Comparison of ENCODE assay signal across 20 cellular contexts in genomic region chr3:16506884-16507409, GRCh38. TPM values are rescaled to one million over a fixed set of nuclear protein-coding genes. Genes with fewer than 3 reads are reported as not detected.
DNase-seq lines count a peak whose midpoint lies in the region; ATAC-seq, FAIRE-seq and TF ChIP-seq lines count a peak whose summit lies in the region.
"Had no signal": no experiment of that assay in that cellular context is flagged by ENCODE, and none has a peak within 500 bp of the region (broad histone marks: within the 10 kb centered on the region; RNA-seq: fewer than 3 reads in every experiment).

No MANE protein-coding gene starts in this region.

- no peaks in the 10 kb centered on the region for H3K27me3 Mint-ChIP-seq in activated T-cell treated with anti-CD3 and anti-CD28 coated beads, Interleukin-2, amount 50 U/mL, for 72 hours (ENCODE audit: low read depth)
- no peaks in the 10 kb centered on the region for H3K27me3 Mint-ChIP-seq in activated B cell treated with CpG ODN at 0.5 μM for 24 hours
- H3K27me3 Mint-ChIP-seq: CD8-positive, alpha-beta memory T cell had no signal

- in situ Hi-C loops in GM23248 (cut with MboI), result no loop called here

- no peak overlapping the region for H3K4me2 ChIP-seq in GM23248 (ENCODE audit: unreplicated experiment)
- H3K4me2 ChIP-seq: GM23338 had no signal

- no peak overlapping the region for H3K9ac ChIP-seq in GM23248

- H3K4me3 ChIP-seq in GM23248, result no peak overlapping the region
- H3K4me3 ChIP-seq: GM23338 had no signal

- H3K4me1 Mint-ChIP-seq in activated T-cell treated with anti-CD3 and anti-CD28 coated beads, Interleukin-2, amount 50 U/mL, for 72 hours (ENCODE audit: low read depth), result peaks cover 87% of the 10 kb centered on the region
- H3K4me1 Mint-ChIP-seq in activated B cell treated with CpG ODN at 0.5 μM for 24 hours, result peaks cover 97% of the 10 kb centered on the region

- POLR2A ChIA-PET in activated B cell treated with CpG ODN at 0.5 μM for 24 hours (lab: Charles Lee), result interaction anchor here (1.0 to 8.2 kb wide), 5 partner anchors 8 to 76 kb away, joined by 4 to 135 read pairs (median 7); no protein-coding TSS in a partner anchor

- DNase-seq in activated T-cell treated with anti-CD3 and anti-CD28 coated beads, Interleukin-2, amount 50 U/mL, for 72 hours, result no peak
- no peak for DNase-seq in activated T-cell treated with anti-CD3 and anti-CD28 coated beads, Interleukin-2, amount 50 U/mL, for 1 hour
- no peak for DNase-seq in GM19239 (ENCODE audit: insufficient read length, low spot score)
- no peak for DNase-seq in activated B cell treated with CpG ODN at 0.5 μM for 24 hours
- peak; percentile 64 for DNase-seq in renal cortical epithelial cell (ENCODE audit: low read depth)
- no peak for DNase-seq in D721Med (ENCODE audit: insufficient read length, low spot score)
- DNase-seq in GM23248, result no peak
- DNase-seq in DMS53 (lab: John Stamatoyannopoulos, UW), result no peak
- DNase-seq: BE2C; CD8-positive, alpha-beta memory T cell; DND-41; GDM1; MV-4-11; NCI-H1417 treated with DMSO at 0.1 percent for 48 hours; NCI-H2029; NCI-H748 treated with DMSO at 0.1 percent for 48 hours had no signal

- H3K9me3 Mint-ChIP-seq in activated T-cell treated with anti-CD3 and anti-CD28 coated beads, Interleukin-2, amount 50 U/mL, for 72 hours, result peaks cover 3% of the 10 kb centered on the region in 2 donors
- no peaks in the 10 kb centered on the region for H3K9me3 Mint-ChIP-seq in activated B cell treated with CpG ODN at 0.5 μM for 24 hours
- H3K9me3 Mint-ChIP-seq: CD8-positive, alpha-beta memory T cell; GM23338 had no signal

- no peaks in the 10 kb centered on the region for H3K9me2 ChIP-seq in GM23248 (ENCODE audit: insufficient read depth)

- no peak for ATAC-seq in activated T-cell treated with anti-CD3 and anti-CD28 coated beads, Interleukin-2, amount 50 U/mL, for 72 hours (replicated peaks in 1 of 2)
- ATAC-seq in activated B cell treated with CpG ODN at 0.5 μM for 24 hours (ENCODE audit: low read depth), result no peak
- ATAC-seq: GM23338, HCT116 had no signal

- H3F3A ChIP-seq in GM23248 (ENCODE audit: insufficient read depth), result peaks cover 21% of the 10 kb centered on the region

- WGBS in GM23248 (ENCODE audit: low coverage in 1 of 2, low lambda C conversion rate in 2 of 2, missing lambda C conversion rate in 2 of 2), 2 experiments, result 94 to 98% methylated on average over 1 of the region's 1 CpG

- FAIRE-seq in GM19239 (lab: Jason Lieb, UNC) (peak; percentile 73), D721Med (lab: Jason Lieb, UNC) (no peak)

- no peaks in the 10 kb centered on the region for H3K27me3 ChIP-seq in GM23248 (replicated peaks; ENCODE audit: insufficient read depth)
- H3K27me3 ChIP-seq: BE2C had no signal

- TF ChIP-seq CTCF in activated B cell treated with CpG ODN at 0.5 μM for 24 hours (IDR thresholded peaks at IDR 0.05) (no peak), D721Med (IDR thresholded peaks at IDR 0.05; ENCODE audit: insufficient read depth, missing control alignments) (no peak)

- peak overlapping the region; percentile 20 for H3K27ac Mint-ChIP-seq in activated T-cell treated with anti-CD3 and anti-CD28 coated beads, Interleukin-2, amount 50 U/mL, for 72 hours
- peak overlapping the region; percentile 41 for H3K27ac Mint-ChIP-seq in activated B cell treated with CpG ODN at 0.5 μM for 24 hours
- H3K27ac Mint-ChIP-seq: GM23338 had no signal

- H3K36me3 Mint-ChIP-seq in activated T-cell treated with anti-CD3 and anti-CD28 coated beads, Interleukin-2, amount 50 U/mL, for 72 hours (ENCODE audit: insufficient read depth in 2 of 2), result peaks cover 24 to 37% of the 10 kb centered on the region in 2 donors
- H3K36me3 Mint-ChIP-seq in activated B cell treated with CpG ODN at 0.5 μM for 24 hours (ENCODE audit: low read depth), result peaks cover 66% of the 10 kb centered on the region

- H3K27ac ChIP-seq in GM23248, result no peak overlapping the region
- H3K27ac ChIP-seq: 22Rv1, HL-60 had no signal

- CTCF ChIA-PET in activated B cell treated with CpG ODN at 0.5 μM for 24 hours (lab: Charles Lee), result no interaction called here

- H3K9me3 ChIP-seq in GM23248 (ENCODE audit: low read depth), result no peaks in the 10 kb centered on the region
- H3K9me3 ChIP-seq: BE2C had no signal

- no peak overlapping the region for H2AFZ ChIP-seq in GM23248
- H2AFZ ChIP-seq: GM23338 had no signal

- intact Hi-C loops in activated B cell treated with CpG ODN at 0.5 μM for 24 hours (cut with micrococcal nuclease), result no loop called here

- H3K4me3 Mint-ChIP-seq in activated T-cell treated with anti-CD3 and anti-CD28 coated beads, Interleukin-2, amount 50 U/mL, for 72 hours, result peak overlapping the region in 1 of 2 donors; percentile 85
- H3K4me3 Mint-ChIP-seq in activated B cell treated with CpG ODN at 0.5 μM for 24 hours, result peak overlapping the region; percentile 39
- H3K4me3 Mint-ChIP-seq: GM23338 had no signal

- H3K79me2 ChIP-seq in GM23248 (ENCODE audit: insufficient read depth), result peaks cover 97% of the 10 kb centered on the region

- H3K4me1 ChIP-seq in GM23248 (ENCODE audit: insufficient read depth), result peaks cover 25% of the 10 kb centered on the region
- H3K4me1 ChIP-seq: BE2C had no signal

- H4K20me1 ChIP-seq in GM23248 (ENCODE audit: insufficient read depth), result peaks cover 8% of the 10 kb centered on the region

- H3K36me3 ChIP-seq in GM23248 (ENCODE audit: low read depth), result no peaks in the 10 kb centered on the region
- H3K36me3 ChIP-seq: BE2C had no signal

RNA-seq across cellular contexts. Expression of gene RFTN1, which starts 6.6 kb away (rescaled TPM):
- total RNA-seq in activated T-cell treated with anti-CD3 and anti-CD28 coated beads, Interleukin-2, amount 50 U/mL, for 72 hours, result 100 to 1,000 TPM; 128 to 132 TPM
- total RNA-seq in activated B cell treated with CpG ODN at 0.5 μM for 24 hours (323 and 365 TPM in 2 replicates), renal cortical epithelial cell (43.2 and 46.7 TPM in 2 replicates)
- total RNA-seq in GM23248 (2014; rRNA removed; shearing (Covaris generic)), result 62.3 and 77.7 TPM in 2 replicates
- polyA plus RNA-seq in GM23248 (2016; fragmentation: Nextera tagmentation; extraction: Ambion mirVana), result 42.9 and 43.1 TPM in 2 replicates
